24 cellular contexts compared by ENCODE assay signal in genomic region chr2:236915726-236916125, GRCh38.
"Had no signal": no experiment of that assay in that cellular context is flagged by ENCODE, and none has a peak within 500 bp of the region (broad histone marks: within the 10 kb centered on the region; RNA-seq: fewer than 3 reads in every experiment).

No MANE protein-coding gene starts in this region.

- H3K27me3 ChIP-seq: body of pancreas, cardiac muscle cell, colonic mucosa, foreskin keratinocyte, left lung, pancreas, tibial nerve had no signal

- H3K4me3 ChIP-seq: body of pancreas, cardiac muscle cell, colonic mucosa, left lung, lung, mucosa of descending colon, pancreas, psoas muscle, spleen, tibial nerve had no signal

- DNase-seq: activated CD4-positive, alpha-beta T cell treated with anti-CD3 and anti-CD28 coated beads for 1 hour; activated CD8-positive, alpha-beta memory T cell treated with anti-CD3 and anti-CD28 coated beads for 24 hours; activated effector memory CD4-positive, alpha-beta T cell treated with Interleukin-2 at 50 U/mL for 16 hours; activated naive CD4-positive, alpha-beta T cell treated with Interleukin-2 at 50 U/mL for 16 hours; aorta; body of pancreas; cerebellar nuclear complex; colonic mucosa; effector memory CD4-positive, alpha-beta T cell; erythroblast; foreskin keratinocyte; left lung; mucosa of descending colon; pancreas; psoas muscle; spleen; stimulated activated naive CD4-positive, alpha-beta T cell treated with Interleukin-2 at 50 U/mL for 16 hours; T-helper 2 cell had no signal

- H3K27ac ChIP-seq: body of pancreas, cardiac muscle cell, colonic mucosa, foreskin keratinocyte, left lung, pancreas, psoas muscle, tibial nerve had no signal

- H3K4me3 Mint-ChIP-seq: activated naive CD8-positive, alpha-beta T cell; natural killer cell treated with Interleukin-12 subunit alpha and Interleukin-12 subunit beta and Interleukin-15 and Interleukin-18, amount 100 ng/mL, for 72 hours; WTC11 had no signal

- H3K9me3 ChIP-seq: body of pancreas, colonic mucosa, left lung, mucosa of descending colon, pancreas, psoas muscle, spleen, tibial nerve had no signal

- H3K27ac Mint-ChIP-seq: activated naive CD8-positive, alpha-beta T cell; natural killer cell treated with Interleukin-12 subunit alpha and Interleukin-12 subunit beta and Interleukin-15 and Interleukin-18, amount 100 ng/mL, for 72 hours; WTC11 had no signal

- H3K9me3 Mint-ChIP-seq: natural killer cell treated with Interleukin-12 subunit alpha and Interleukin-12 subunit beta and Interleukin-15 and Interleukin-18, amount 100 ng/mL, for 72 hours; WTC11 had no signal

- H3K4me1 ChIP-seq: body of pancreas, colonic mucosa, foreskin keratinocyte, left lung, pancreas, psoas muscle, tibial nerve had no signal

- H3K36me3 Mint-ChIP-seq: activated naive CD8-positive, alpha-beta T cell; natural killer cell treated with Interleukin-12 subunit alpha and Interleukin-12 subunit beta and Interleukin-15 and Interleukin-18, amount 100 ng/mL, for 72 hours; WTC11 had no signal

- ATAC-seq: body of pancreas; foreskin keratinocyte; left lung; mucosa of descending colon; natural killer cell treated with Interleukin-12 subunit alpha and Interleukin-12 subunit beta and Interleukin-15 and Interleukin-18, amount 100 ng/mL, for 72 hours; pancreas; psoas muscle; WTC11 had no signal

- H3K36me3 ChIP-seq: cardiac muscle cell, colonic mucosa, left lung, pancreas, spleen, tibial nerve had no signal
